18 cellular contexts compared by ENCODE assay signal in the genomic region with DNA sequence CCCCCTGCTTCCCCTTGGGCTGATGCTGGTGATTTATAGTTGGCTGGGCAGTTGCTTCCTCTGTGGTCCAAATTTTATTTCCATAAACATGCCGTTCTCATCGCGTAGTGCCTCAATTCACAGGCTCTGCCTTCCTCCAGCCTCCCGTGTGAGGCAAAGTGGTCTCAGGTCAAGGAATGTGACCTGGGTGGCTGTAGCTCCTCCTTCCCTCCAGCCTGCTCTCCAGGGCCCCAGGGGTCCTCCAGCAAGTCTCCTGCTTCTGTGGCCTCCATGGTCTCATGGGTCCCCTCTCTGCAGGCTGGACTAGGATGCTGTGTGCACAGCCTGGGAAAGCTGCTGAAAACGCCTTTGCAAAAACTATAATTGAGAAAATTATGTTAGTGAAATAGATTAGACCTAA.
A peak's percentile ranks its signal among the peaks of the same experiment; 100 is the strongest.
DNase-seq lines count a peak whose midpoint lies in the region; ATAC-seq and TF ChIP-seq lines count a peak whose summit lies in the region.
"Had no signal": no experiment of that assay in that cellular context is flagged by ENCODE, and none has a peak within 500 bp of the region (broad histone marks: within the 10 kb centered on the region; RNA-seq: fewer than 3 reads in every experiment).

No MANE protein-coding gene starts in this region.

- intact Hi-C loops in cardiac septum (cut with DNase I): no loop called here

- H3K9me3 ChIP-seq in right atrium auricular region: no peaks in the 10 kb centered on the region
- H3K9me3 ChIP-seq: A549; BLaER1 treated with 17β-estradiol and CSF1 and Interleukin-3, amounts not matched to agents 10 nM and 100 nM; Caco-2 had no signal

- H3K4me3 ChIP-seq in right atrium auricular region (no peak overlapping the region), coronary artery (no peak overlapping the region)
- H3K4me3 ChIP-seq: A549; BLaER1 treated with 17β-estradiol and CSF1 and Interleukin-3, amounts not matched to agents 10 nM and 100 nM had no signal

- H3K27ac ChIP-seq in right atrium auricular region (no peak overlapping the region), coronary artery (no peak overlapping the region)
- H3K27ac ChIP-seq: 22Rv1; A549; BLaER1 treated with 17β-estradiol and CSF1 and Interleukin-3, amounts not matched to agents 10 nM and 100 nM; C4-2B had no signal

- DNase-seq in cardiac septum (ENCODE audit: low spot score) (peak; percentile 20), right atrium auricular region (ENCODE audit: low spot score) (no peak), coronary artery (ENCODE audit: low spot score) (peak; percentile 11), mesenteric fat pad (ENCODE audit: low spot score) (peak; percentile 18), medulla oblongata (ENCODE audit: extremely low spot score) (no peak), HUDEP-2 (lab: John Stamatoyannopoulos, UW; ENCODE audit: unreplicated experiment in 76 of 76) (no peak)
- DNase-seq: AML-193; Caco-2; Calu3; CD4-positive, alpha-beta T cell; CD8-positive, alpha-beta T cell; DMS79 treated with DMSO at 0.1 percent for 48 hours; GF-D8 had no signal

- TF ChIP-seq CTCF in right atrium auricular region (IDR thresholded peaks at IDR 0.05) (no peak), coronary artery (IDR thresholded peaks at IDR 0.05) (no peak)

- H3K27me3 ChIP-seq in right atrium auricular region: no peaks in the 10 kb centered on the region
- H3K27me3 ChIP-seq: BLaER1 treated with 17β-estradiol and CSF1 and Interleukin-3, amounts not matched to agents 10 nM and 100 nM had no signal

- no peaks in the 10 kb centered on the region for H3K4me1 ChIP-seq in right atrium auricular region
- H3K4me1 ChIP-seq: A549, Caco-2 had no signal

- no peaks in the 10 kb centered on the region for H3K36me3 ChIP-seq in right atrium auricular region
- H3K36me3 ChIP-seq: BLaER1 treated with 17β-estradiol and CSF1 and Interleukin-3, amounts not matched to agents 10 nM and 100 nM had no signal

- no peak for ATAC-seq in GM19455 (IDR thresholded peaks at IDR 0.05; ENCODE audit: unreplicated experiment)
- ATAC-seq: A549; CD8-positive, alpha-beta T cell had no signal

Comparison
In these comparisons a context has a peak if more than half of its experiments do, and no peak if none do; other contexts are left out.
1. DNase-seq: peak in cardiac septum (single experiment), coronary artery (single experiment) and mesenteric fat pad (single experiment); none in right atrium auricular region (single experiment), medulla oblongata (single experiment) and HUDEP-2 (0 of 76).